ENCODE assay signal across 8 cellular contexts in the genomic region with DNA sequence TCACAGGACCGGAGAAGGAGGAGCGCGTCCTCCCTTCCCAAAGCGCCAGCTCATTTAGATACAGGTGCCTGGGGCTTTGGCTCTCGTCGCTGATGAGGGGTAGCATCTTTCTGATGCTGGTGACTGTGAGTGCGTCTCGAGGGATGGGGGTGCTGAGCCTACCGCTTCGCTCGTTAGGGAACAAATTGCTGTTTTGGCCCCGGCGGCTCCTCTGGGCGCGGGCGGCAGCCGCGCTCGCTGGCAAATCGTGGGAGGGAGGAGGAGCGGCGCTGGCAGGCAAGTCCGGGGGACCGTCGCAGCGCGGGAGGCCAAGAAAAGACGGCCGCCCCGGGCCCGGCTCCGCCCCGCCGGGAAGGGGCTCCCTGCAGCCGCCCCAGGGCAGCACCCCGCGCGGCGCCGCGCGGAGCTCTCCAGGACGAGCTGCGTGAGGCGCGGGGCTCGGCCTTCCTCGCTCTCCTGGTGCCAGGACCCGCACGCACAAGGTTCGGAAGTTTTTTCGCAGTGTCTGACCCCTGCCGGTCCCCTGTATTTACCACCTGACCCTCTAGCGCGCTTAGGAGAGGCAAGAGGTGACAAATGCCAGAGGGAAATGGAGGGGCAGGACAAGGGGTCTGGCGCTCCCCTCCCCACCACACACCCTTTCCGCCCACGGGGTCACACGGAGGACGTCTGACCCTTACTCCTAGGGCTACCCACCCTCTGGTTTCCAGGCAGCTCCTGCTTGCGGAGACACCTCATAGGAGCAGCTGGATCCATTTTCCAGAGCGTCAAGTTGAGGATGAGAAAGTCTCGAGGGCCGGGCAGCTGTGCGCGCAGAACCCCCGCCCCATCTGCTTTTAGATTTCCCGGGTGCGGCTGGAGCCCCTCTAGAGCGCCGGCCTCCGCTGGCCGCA. TPM values are rescaled to one million over a fixed set of nuclear protein-coding genes. Genes with fewer than 3 reads are reported as not detected.
DNase-seq lines count a peak whose midpoint lies in the region; ATAC-seq lines count a peak whose summit lies in the region.

No MANE protein-coding gene starts in this region.

- H3K9me3 Mint-ChIP-seq in activated CD4-positive, alpha-beta T cell treated with anti-CD3 and anti-CD28 coated beads for 36 hours (ENCODE audit: low read depth) = no peaks in the 10 kb centered on the region

- no peak overlapping the region for H3K4ac ChIP-seq in mesenchymal stem cell (ENCODE audit: low read depth in 1 of 2, low read length in 2 of 2)

- no peaks in the 10 kb centered on the region for H3K36me3 ChIP-seq in SJSA1
- peaks cover 0 to 6% of the 10 kb centered on the region in 2 experiments for H3K36me3 ChIP-seq in mesenchymal stem cell (ENCODE audit: control insufficient read depth in 1 of 2, insufficient read depth in 2 of 2, low read depth in 1 of 2, low read length in 2 of 2)
- H3K36me3 ChIP-seq in stomach smooth muscle (ENCODE audit: control insufficient read depth in 2 of 2, insufficient read depth in 2 of 2, low read length in 2 of 2) = no peaks in the 10 kb centered on the region

- H3K9me3 ChIP-seq in SJSA1 (replicated peaks) (no peaks in the 10 kb centered on the region; the same call in 1 of the 2 replicates), mesenchymal stem cell (ENCODE audit: control insufficient read depth, low read length) (no peaks in the 10 kb centered on the region), stomach smooth muscle (ENCODE audit: control insufficient read depth in 2 of 2, low read length in 2 of 2) (no peaks in the 10 kb centered on the region)

- H4K8ac ChIP-seq in mesenchymal stem cell (ENCODE audit: low read length) = no peak overlapping the region

- POLR2A ChIA-PET in activated CD4-positive, alpha-beta T cell treated with anti-CD3 and anti-CD28 coated beads for 36 hours (lab: Charles Lee) = interaction anchor here (0.6 kb wide), 2 partner anchors 9 to 86 kb away, joined by 3 read pairs; no protein-coding TSS in a partner anchor

- no peak overlapping the region for H3K27ac ChIP-seq in SJSA1
- no peak overlapping the region for H3K27ac ChIP-seq in mesenchymal stem cell (ENCODE audit: low read length, poor library complexity, severe bottlenecking)
- H3K27ac ChIP-seq in stomach smooth muscle (ENCODE audit: low read length) = no peak overlapping the region

- no peaks in the 10 kb centered on the region for H3K36me3 Mint-ChIP-seq in activated CD4-positive, alpha-beta T cell treated with anti-CD3 and anti-CD28 coated beads for 36 hours (ENCODE audit: low read depth)

- peak; percentile 55 for DNase-seq in activated CD4-positive, alpha-beta T cell treated with anti-CD3 and anti-CD28 coated beads for 36 hours
- no peak for DNase-seq in activated CD4-positive, alpha-beta T cell treated with anti-CD3 and anti-CD28 coated beads for 1 hour
- DNase-seq in SJSA1 (ENCODE audit: low read depth in 1 of 2, low spot score in 2 of 2) (peak in 1 of 2 experiments; percentile 44), mesenchymal stem cell (no peak), midbrain (lab: John Stamatoyannopoulos, UW) (no peak), iPS-NIHi7 (ENCODE audit: extremely low spot score) (no peak)
- DNase-seq in central memory CD4-positive, alpha-beta T cell = peak; percentile 21

- H3K27me3 Mint-ChIP-seq in activated CD4-positive, alpha-beta T cell treated with anti-CD3 and anti-CD28 coated beads for 36 hours = peaks cover 17% of the 10 kb centered on the region

- no peak overlapping the region for H3K9ac ChIP-seq in mesenchymal stem cell (ENCODE audit: low read length)
- peak overlapping the region in 1 of 2 donors; percentile 15 for H3K9ac ChIP-seq in stomach smooth muscle (ENCODE audit: low read length in 2 of 2)

- H3K4me3 ChIP-seq in SJSA1 = peak overlapping the region; percentile 38
- H3K4me3 ChIP-seq in mesenchymal stem cell (ENCODE audit: insufficient read depth in 1 of 2, low read depth in 1 of 2, low read length in 2 of 2) = peak overlapping the region; percentile 32 to 51
- H3K4me3 ChIP-seq in stomach smooth muscle (ENCODE audit: low read length in 2 of 2) = peak overlapping the region; percentile 62 to 73

- H3K4me2 ChIP-seq in mesenchymal stem cell (ENCODE audit: low read length, poor library complexity, severe bottlenecking) = peak overlapping the region; percentile 73

- 3% methylated on average over 69 of the region's 73 CpGs for WGBS in mesenchymal stem cell

- H2BK15ac ChIP-seq in mesenchymal stem cell (ENCODE audit: low read depth, poor library complexity, severe bottlenecking) = no peak overlapping the region

- no peak overlapping the region for H2BK12ac ChIP-seq in mesenchymal stem cell (ENCODE audit: low read length in 2 of 2)

- no peak overlapping the region for H2AK5ac ChIP-seq in mesenchymal stem cell (ENCODE audit: low read length, severe bottlenecking)

- peak overlapping the region in 1 of 2 experiments; percentile 67 for H3K23ac ChIP-seq in mesenchymal stem cell (ENCODE audit: low read length in 2 of 2)

- H4K91ac ChIP-seq in mesenchymal stem cell (ENCODE audit: low read length) = peak overlapping the region; percentile 19

- peak; percentile 24 for ATAC-seq in activated CD4-positive, alpha-beta T cell treated with anti-CD3 and anti-CD28 coated beads for 36 hours

- no peak overlapping the region for H2AFZ ChIP-seq in mesenchymal stem cell (ENCODE audit: low read depth, low read length)

- intact Hi-C loops in activated CD4-positive, alpha-beta T cell treated with anti-CD3 and anti-CD28 coated beads for 36 hours (cut with DNase I, micrococcal nuclease) = loop anchor here in 1 of 2 experiments (1.0 kb wide), 1 partner anchor 85 kb away; a partner anchor contains a TSS

- H2BK120ac ChIP-seq in mesenchymal stem cell (ENCODE audit: low read depth, low read length) = no peak overlapping the region

- CTCF ChIA-PET in activated CD4-positive, alpha-beta T cell treated with anti-CD3 and anti-CD28 coated beads for 36 hours (lab: Charles Lee) = interaction anchor here (0.7 to 1.4 kb wide), 7 partner anchors 13 to 190 kb away, joined by 3 to 4 read pairs (median 3); no protein-coding TSS in a partner anchor

- no peak overlapping the region for H3K18ac ChIP-seq in mesenchymal stem cell (ENCODE audit: low read depth in 1 of 2, low read length in 2 of 2)

- H3K27ac Mint-ChIP-seq in activated CD4-positive, alpha-beta T cell treated with anti-CD3 and anti-CD28 coated beads for 36 hours = no peak overlapping the region

- peak overlapping the region; percentile 55 for H3K4me3 Mint-ChIP-seq in activated CD4-positive, alpha-beta T cell treated with anti-CD3 and anti-CD28 coated beads for 36 hours

- no peak overlapping the region for H2BK5ac ChIP-seq in mesenchymal stem cell (ENCODE audit: low read depth, low read length, poor library complexity, severe bottlenecking)

- peaks cover 4% of the 10 kb centered on the region for H3K4me1 Mint-ChIP-seq in activated CD4-positive, alpha-beta T cell treated with anti-CD3 and anti-CD28 coated beads for 36 hours

- peak overlapping the region in 1 of 2 experiments; percentile 2 for H3K14ac ChIP-seq in mesenchymal stem cell (ENCODE audit: low read length in 2 of 2)

- peaks cover 29% of the 10 kb centered on the region for H3K27me3 ChIP-seq in SJSA1 (replicated peaks)
- H3K27me3 ChIP-seq in mesenchymal stem cell (ENCODE audit: control insufficient read depth in 1 of 2, insufficient read depth in 1 of 2, low read length in 2 of 2) = peaks cover 35 to 58% of the 10 kb centered on the region in 2 experiments
- H3K27me3 ChIP-seq in stomach smooth muscle (ENCODE audit: control insufficient read depth in 1 of 2, insufficient read depth in 2 of 2, low read length in 2 of 2) = peaks cover 30 to 41% of the 10 kb centered on the region in 2 donors

- H3K4me1 ChIP-seq in SJSA1 (replicated peaks) (peaks cover 29% of the 10 kb centered on the region), mesenchymal stem cell (ENCODE audit: control insufficient read depth, insufficient read depth, low read depth, low read length) (peaks cover 18% of the 10 kb centered on the region), stomach smooth muscle (ENCODE audit: control insufficient read depth, insufficient read depth, low read length) (peaks cover 19% of the 10 kb centered on the region)

- H3K79me1 ChIP-seq in mesenchymal stem cell (replicated peaks; ENCODE audit: low read length, poor library complexity, severe bottlenecking) = no peaks in the 10 kb centered on the region

RNA-seq across cellular contexts. Expression of a gene that starts 0.9 kb away (rescaled TPM):
- total RNA-seq in activated CD4-positive, alpha-beta T cell treated with anti-CD3 and anti-CD28 coated beads for 36 hours = 1 to 10 TPM; 2.4 to 3.3 TPM
- total RNA-seq in SJSA1 (2014; rRNA removed; shearing (Covaris generic)) = 0.08 and 0.53 TPM in 2 replicates
- 0.03 TPM for polyA plus RNA-seq in mesenchymal stem cell (2013, experiment 1 of 2)
- polyA plus RNA-seq in mesenchymal stem cell (2013, experiment 2 of 2) = 0.01 TPM

RNA-seq across cellular contexts. Expression of a gene that starts 30.0 kb away (rescaled TPM):
- total RNA-seq in activated CD4-positive, alpha-beta T cell treated with anti-CD3 and anti-CD28 coated beads for 36 hours = 10 to 100 TPM; 48.2 to 58.2 TPM
- total RNA-seq in SJSA1 (2014; rRNA removed; shearing (Covaris generic)) = 73.6 and 79.5 TPM in 2 replicates
- 38.7 TPM for polyA plus RNA-seq in mesenchymal stem cell (2013, experiment 1 of 2)
- polyA plus RNA-seq in mesenchymal stem cell (2013, experiment 2 of 2) = 39.8 TPM

Comparison
In these comparisons a context has a peak if more than half of its experiments do, and no peak if none do; other contexts are left out.
1. DNase-seq: peak in activated CD4-positive, alpha-beta T cell treated with anti-CD3 and anti-CD28 coated beads for 36 hours (single experiment) and central memory CD4-positive, alpha-beta T cell (single experiment); none in activated CD4-positive, alpha-beta T cell treated with anti-CD3 and anti-CD28 coated beads for 1 hour (single experiment), mesenchymal stem cell (single experiment), midbrain (single experiment) and iPS-NIHi7 (single experiment).
2. Peak in every context shown above with its lines, with median percentiles within 50 percentile points of each other: H3K4me3 ChIP-seq.